In the genomic region with DNA sequence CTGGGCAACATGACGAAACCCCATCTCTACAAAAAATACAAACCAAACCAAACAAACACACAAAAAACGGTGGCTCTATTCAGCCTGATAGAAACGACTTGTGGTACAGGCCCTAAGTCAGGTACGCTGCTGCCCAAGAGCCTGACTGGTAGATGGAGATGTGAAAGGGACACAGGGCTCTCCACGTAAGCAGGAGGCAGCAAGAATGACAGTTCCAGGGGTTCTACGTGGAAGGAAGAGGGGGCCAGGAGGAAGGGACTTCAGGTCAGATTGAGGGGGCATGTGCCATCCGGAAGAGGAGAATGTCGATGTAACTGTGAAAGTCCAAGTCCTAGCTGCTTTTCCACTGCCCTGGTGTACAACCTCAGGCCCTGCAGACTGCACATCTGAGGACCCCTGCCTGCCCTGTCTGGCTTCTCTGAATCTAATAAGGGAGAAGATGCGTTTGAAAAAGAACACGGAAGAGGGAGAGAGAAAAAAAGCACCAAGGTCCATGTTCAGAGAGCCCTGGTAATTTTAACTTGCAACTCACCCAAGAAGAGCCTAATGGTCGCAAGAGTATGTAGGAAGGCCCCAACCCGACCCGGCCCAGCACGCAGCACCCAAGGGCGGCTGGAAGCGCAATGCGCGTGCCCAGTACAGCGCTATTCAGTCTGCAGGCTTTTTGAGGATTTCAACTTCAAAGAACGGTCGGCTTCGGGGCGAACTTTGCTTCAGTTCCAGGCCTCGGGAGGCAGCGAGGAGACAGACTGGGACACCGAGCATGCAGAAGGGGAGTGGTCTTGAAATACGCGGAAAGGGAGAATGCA, we compare ENCODE assay signal across 6 cellular contexts. TPM values are rescaled to one million over a fixed set of nuclear protein-coding genes. Genes with fewer than 3 reads are reported as not detected.
DNase-seq lines count a peak whose midpoint lies in the region; ATAC-seq lines count a peak whose summit lies in the region.

No MANE protein-coding gene starts in this region.

- peaks cover 0 to 2% (median 0%) of the 10 kb centered on the region in 7 donors for H3K9me3 Mint-ChIP-seq in CD4-positive, CD25-positive, alpha-beta regulatory T cell
- H3K9me3 Mint-ChIP-seq in effector memory CD8-positive, alpha-beta T cell: no peaks in the 10 kb centered on the region

- H3K4me3 ChIP-seq in CD4-positive, CD25-positive, alpha-beta regulatory T cell (ENCODE audit: low read depth, low read length): peak overlapping the region; percentile 87
- peak overlapping the region; percentile 96 for H3K4me3 ChIP-seq in skeletal muscle cell (ENCODE audit: low read depth, low read length)

- peaks cover 0 to 75% (median 47%) of the 10 kb centered on the region in 4 donors for H3K4me1 Mint-ChIP-seq in CD4-positive, CD25-positive, alpha-beta regulatory T cell
- peaks cover 65 to 71% of the 10 kb centered on the region in 2 donors for H3K4me1 Mint-ChIP-seq in effector memory CD8-positive, alpha-beta T cell (ENCODE audit: low read depth in 2 of 2)

- H3K36me3 ChIP-seq in CD4-positive, CD25-positive, alpha-beta regulatory T cell (ENCODE audit: control insufficient read depth, insufficient read depth, low read length): no peaks in the 10 kb centered on the region

- peak overlapping the region; percentile 95 to 100 (median 98) for H3K4me3 Mint-ChIP-seq in CD4-positive, CD25-positive, alpha-beta regulatory T cell
- H3K4me3 Mint-ChIP-seq in effector memory CD8-positive, alpha-beta T cell: peak overlapping the region; percentile 98 to 99

- no peaks in the 10 kb centered on the region for H3K36me3 Mint-ChIP-seq in CD4-positive, CD25-positive, alpha-beta regulatory T cell
- peaks cover 63% of the 10 kb centered on the region for H3K36me3 Mint-ChIP-seq in effector memory CD8-positive, alpha-beta T cell (ENCODE audit: insufficient read depth)

- peaks cover 9% of the 10 kb centered on the region for H3K27me3 Mint-ChIP-seq in CD4-positive, CD25-positive, alpha-beta regulatory T cell
- no peaks in the 10 kb centered on the region for H3K27me3 Mint-ChIP-seq in effector memory CD8-positive, alpha-beta T cell

- H3K27ac ChIP-seq in CD4-positive, CD25-positive, alpha-beta regulatory T cell (ENCODE audit: insufficient read depth, low read length, poor library complexity, severe bottlenecking): peak overlapping the region; percentile 100

- ATAC-seq in CD4-positive, CD25-positive, alpha-beta regulatory T cell (ENCODE audit: low read depth in 2 of 2): peak; percentile 18 to 21
- peak; percentile 2 for ATAC-seq in HG03378 (IDR thresholded peaks at IDR 0.05; ENCODE audit: unreplicated experiment)
- peak; percentile 18 for ATAC-seq in effector memory CD8-positive, alpha-beta T cell (replicated peaks)

- H3K9me3 ChIP-seq in CD4-positive, CD25-positive, alpha-beta regulatory T cell (ENCODE audit: control insufficient read depth in 2 of 2, low read length in 2 of 2): no peaks in the 10 kb centered on the region

- no peaks in the 10 kb centered on the region for H3K27me3 ChIP-seq in CD4-positive, CD25-positive, alpha-beta regulatory T cell (ENCODE audit: control insufficient read depth, insufficient read depth, low read length)

- H3K4me1 ChIP-seq in CD4-positive, CD25-positive, alpha-beta regulatory T cell (ENCODE audit: control insufficient read depth, insufficient read depth, low read length, poor library complexity, severe bottlenecking): peaks cover 83% of the 10 kb centered on the region

- DNase-seq in CD4-positive, CD25-positive, alpha-beta regulatory T cell: no peak
- DNase-seq in effector memory CD8-positive, alpha-beta T cell: no peak
- DNase-seq in skeletal muscle cell (ENCODE audit: low read depth) (no peak), NCI-H2081 treated with DMSO at 0.1 percent for 48 hours (lab: John Stamatoyannopoulos, UW) (no peak), NCI-H524 treated with DMSO at 0.1 percent for 48 hours (lab: John Stamatoyannopoulos, UW) (no peak)

- peak overlapping the region; percentile 97 to 99 (median 98) for H3K27ac Mint-ChIP-seq in CD4-positive, CD25-positive, alpha-beta regulatory T cell
- H3K27ac Mint-ChIP-seq in effector memory CD8-positive, alpha-beta T cell: peak overlapping the region; percentile 98 to 99

RNA-seq across cellular contexts. Expression of a gene that starts 0.9 kb away (rescaled TPM):
- 34.6 TPM for total RNA-seq in CD4-positive, CD25-positive, alpha-beta regulatory T cell
- polyA plus RNA-seq in CD4-positive, CD25-positive, alpha-beta regulatory T cell: 10 to 100 TPM; 64.6 to 84.7 (median 73.1) TPM

RNA-seq across cellular contexts. Expression of a gene that starts 3.0 kb away (rescaled TPM):
- 49.4 TPM for total RNA-seq in CD4-positive, CD25-positive, alpha-beta regulatory T cell
- polyA plus RNA-seq in CD4-positive, CD25-positive, alpha-beta regulatory T cell: 100 to 1,000 TPM in 3 of 4 donors, 10 to 100 TPM in 1; 77.1 to 158 (median 115) TPM

RNA-seq across cellular contexts. Expression of a gene that starts 6.5 kb away (rescaled TPM):
- total RNA-seq in CD4-positive, CD25-positive, alpha-beta regulatory T cell: 143 TPM
- polyA plus RNA-seq in CD4-positive, CD25-positive, alpha-beta regulatory T cell: 10 to 100 TPM in 1 of 4 donors, 1 to 10 TPM in 3; 7.8 to 11.6 (median 8.7) TPM

RNA-seq across cellular contexts. Expression of a gene that starts 11.2 kb away (rescaled TPM):
- total RNA-seq in CD4-positive, CD25-positive, alpha-beta regulatory T cell: 132 TPM
- polyA plus RNA-seq in CD4-positive, CD25-positive, alpha-beta regulatory T cell: 10 to 100 TPM in 2 of 4 donors, 1 to 10 TPM in 2; 9.2 to 15.0 (median 11.9) TPM

RNA-seq across cellular contexts. Expression of a gene that starts 26.2 kb away (rescaled TPM):
- 5.5 TPM for total RNA-seq in CD4-positive, CD25-positive, alpha-beta regulatory T cell
- polyA plus RNA-seq in CD4-positive, CD25-positive, alpha-beta regulatory T cell: 1 to 10 TPM in 1 of 4 donors, under 1 TPM in 2, not detected in 1; 0.19 to 1.5 (median 0.76) TPM
